Comparison of ENCODE assay signal across 8 cellular contexts in genomic region chr11:43943357-43943930, GRCh38. TPM values are rescaled to one million over a fixed set of nuclear protein-coding genes. Genes with fewer than 3 reads are reported as not detected.
A peak's percentile ranks its signal among the peaks of the same experiment; 100 is the strongest.
DNase-seq lines count a peak whose midpoint lies in the region; ATAC-seq, FAIRE-seq and TF ChIP-seq lines count a peak whose summit lies in the region.

No MANE protein-coding gene starts in this region.

- H3K4me3 ChIP-seq in keratinocyte (ENCODE audit: control insufficient read depth in 2 of 3, extremely low read depth in 1 of 3, insufficient read depth in 2 of 3, low read depth in 1 of 3, low read length in 3 of 3): peak overlapping the region in 2 of 3 experiments; percentile 62

- H3K9me3 Mint-ChIP-seq in activated CD4-positive, alpha-beta T cell treated with anti-CD3 and anti-CD28 coated beads, Interleukin-2, amount 10 ng/mL, durations not matched to agents 7 days and 5 days: no peaks in the 10 kb centered on the region
- no peaks in the 10 kb centered on the region for H3K9me3 Mint-ChIP-seq in activated naive CD8-positive, alpha-beta T cell treated with anti-CD3 and anti-CD28 coated beads for 36 hours

- H3K27me3 Mint-ChIP-seq in activated CD4-positive, alpha-beta T cell treated with anti-CD3 and anti-CD28 coated beads, Interleukin-2, amount 10 ng/mL, durations not matched to agents 7 days and 5 days: peaks cover 66% of the 10 kb centered on the region
- peaks cover 75% of the 10 kb centered on the region for H3K27me3 Mint-ChIP-seq in activated naive CD8-positive, alpha-beta T cell treated with anti-CD3 and anti-CD28 coated beads for 36 hours

- peak overlapping the region; percentile 81 for H3K4me3 Mint-ChIP-seq in activated CD4-positive, alpha-beta T cell treated with anti-CD3 and anti-CD28 coated beads, Interleukin-2, amount 10 ng/mL, durations not matched to agents 7 days and 5 days
- peak overlapping the region; percentile 84 for H3K4me3 Mint-ChIP-seq in activated naive CD8-positive, alpha-beta T cell treated with anti-CD3 and anti-CD28 coated beads for 36 hours

- peak overlapping the region; percentile 22 for H3K9ac ChIP-seq in keratinocyte (ENCODE audit: control insufficient read depth, extremely low read depth, insufficient read depth, low read length)

- H3K27ac ChIP-seq in keratinocyte (ENCODE audit: control insufficient read depth, insufficient read depth, low read length) (no peak overlapping the region), substantia nigra (ENCODE audit: low read depth, low read length, poor library complexity, severe bottlenecking) (peak overlapping the region; percentile 59)

- peak overlapping the region; percentile 73 for H3K27ac Mint-ChIP-seq in activated CD4-positive, alpha-beta T cell treated with anti-CD3 and anti-CD28 coated beads, Interleukin-2, amount 10 ng/mL, durations not matched to agents 7 days and 5 days
- H3K27ac Mint-ChIP-seq in activated naive CD8-positive, alpha-beta T cell treated with anti-CD3 and anti-CD28 coated beads for 36 hours: no peak overlapping the region

- peaks cover 2% of the 10 kb centered on the region for H3K36me3 Mint-ChIP-seq in activated CD4-positive, alpha-beta T cell treated with anti-CD3 and anti-CD28 coated beads, Interleukin-2, amount 10 ng/mL, durations not matched to agents 7 days and 5 days (ENCODE audit: low read depth)
- peaks cover 2% of the 10 kb centered on the region for H3K36me3 Mint-ChIP-seq in activated naive CD8-positive, alpha-beta T cell treated with anti-CD3 and anti-CD28 coated beads for 36 hours

- no peak for ATAC-seq in left lobe of liver

- H3K9me3 ChIP-seq in keratinocyte (ENCODE audit: control insufficient read depth, low read depth, low read length): no peaks in the 10 kb centered on the region

- TF ChIP-seq CTCF in keratinocyte (optimal IDR thresholded peaks at IDR 0.05 in 1 of 3, IDR thresholded peaks at IDR 0.05 in 1 of 3, conservative IDR thresholded peaks at IDR 0.05 in 1 of 3; ENCODE audit: extremely low read depth in 1 of 3, insufficient read depth in 2 of 3, low read length in 3 of 3): no peak
- no peak for TF ChIP-seq CTCF in GM20000 (IDR thresholded peaks at IDR 0.05; ENCODE audit: extremely low read depth, missing control alignments)

- CTCF ChIA-PET in activated CD4-positive, alpha-beta T cell treated with anti-CD3 and anti-CD28 coated beads, Interleukin-2, amount 10 ng/mL, durations not matched to agents 7 days and 5 days (lab: Charles Lee): interaction anchor here (1.0 to 2.2 kb wide), 2 partner anchors 21 to 26 kb away, joined by 4 to 5 read pairs; no protein-coding TSS in a partner anchor

- no peak for FAIRE-seq in keratinocyte (lab: Jason Lieb, UNC)

- POLR2A ChIA-PET in activated CD4-positive, alpha-beta T cell treated with anti-CD3 and anti-CD28 coated beads, Interleukin-2, amount 10 ng/mL, durations not matched to agents 7 days and 5 days (lab: Charles Lee): no interaction called here

- peaks cover 56% of the 10 kb centered on the region for H3K27me3 ChIP-seq in keratinocyte (ENCODE audit: control insufficient read depth, extremely low read depth, insufficient read depth, low read length)

- no peaks in the 10 kb centered on the region for H3K36me3 ChIP-seq in keratinocyte (ENCODE audit: control insufficient read depth in 2 of 2, extremely low read depth in 1 of 2, insufficient read depth in 2 of 2, low read length in 2 of 2)

- peaks cover 3% of the 10 kb centered on the region for H4K20me1 ChIP-seq in keratinocyte (ENCODE audit: control insufficient read depth, extremely low read depth, insufficient read depth, low read length)

- no peaks in the 10 kb centered on the region for H3K79me2 ChIP-seq in keratinocyte (ENCODE audit: control insufficient read depth, insufficient read depth, low read length)

- H2AFZ ChIP-seq in keratinocyte (ENCODE audit: control insufficient read depth, low read length): no peak overlapping the region

- H3K4me2 ChIP-seq in keratinocyte (ENCODE audit: control insufficient read depth, extremely low read depth, insufficient read depth, low read depth, low read length): peak overlapping the region; percentile 74

- H3K4me1 ChIP-seq in keratinocyte (ENCODE audit: control insufficient read depth, extremely low read depth, insufficient read depth, low read length): peaks cover 15% of the 10 kb centered on the region

- peaks cover 20% of the 10 kb centered on the region for H3K4me1 Mint-ChIP-seq in activated CD4-positive, alpha-beta T cell treated with anti-CD3 and anti-CD28 coated beads, Interleukin-2, amount 10 ng/mL, durations not matched to agents 7 days and 5 days
- H3K4me1 Mint-ChIP-seq in activated naive CD8-positive, alpha-beta T cell treated with anti-CD3 and anti-CD28 coated beads for 36 hours: peaks cover 14% of the 10 kb centered on the region

- dilution Hi-C loops in keratinocyte (cut with MboI; ENCODE audit: extremely low pct_ligation_motif_present, low sequenced_read_pairs): no loop called here

- DNase-seq in activated CD4-positive, alpha-beta T cell treated with anti-CD3 and anti-CD28 coated beads, Interleukin-2, amount 10 ng/mL, durations not matched to agents 7 days and 5 days: no peak
- DNase-seq in activated CD4-positive, alpha-beta T cell treated with anti-CD3 and anti-CD28 coated beads for 48 hours: no peak
- DNase-seq in activated naive CD8-positive, alpha-beta T cell treated with anti-CD3 and anti-CD28 coated beads for 36 hours: no peak
- DNase-seq in keratinocyte (ENCODE audit: low read depth, low spot score) (no peak), substantia nigra (lab: John Stamatoyannopoulos, UW) (peak in 4 of 49 donors; percentile 39 to 59 (median 51)), left lobe of liver (ENCODE audit: low spot score) (no peak), GM20000 (ENCODE audit: low spot score) (no peak), AML-193 (lab: John Stamatoyannopoulos, UW) (no peak)

- H3K9me1 ChIP-seq in keratinocyte (ENCODE audit: control insufficient read depth, extremely low read depth, insufficient read depth, low read length): no peaks in the 10 kb centered on the region

RNA-seq across cellular contexts. Expression of gene C11orf96, which starts 1.0 kb away (rescaled TPM):
- total RNA-seq in activated CD4-positive, alpha-beta T cell treated with anti-CD3 and anti-CD28 coated beads, Interleukin-2, amount 10 ng/mL, durations not matched to agents 7 days and 5 days: not detected
- total RNA-seq in activated naive CD8-positive, alpha-beta T cell treated with anti-CD3 and anti-CD28 coated beads for 36 hours: under 1 TPM; 0.34 to 0.56 TPM
- 0.22 to 0.30 TPM in 2 of 3 replicates, not detected in the other for polyA plus RNA-seq in keratinocyte
- 2.0 TPM for polyA plus RNA-seq in keratinocyte (2011; ENCODE audit: low read depth)
- 0.07 and 0.30 TPM in 2 replicates for polyA plus RNA-seq in keratinocyte (2011; cell fraction: cytosol; rRNA removed)
- 1.1 and 2.9 TPM in 2 replicates for polyA plus RNA-seq in keratinocyte (2011; cell fraction: nucleus; rRNA removed)
- polyA plus RNA-seq in keratinocyte (2012; ENCODE audit: low replicate concordance): 3.6 TPM in 1 of 2 replicates, not detected in the other
- polyA minus RNA-seq in keratinocyte: not detected in 3 replicates
- polyA minus RNA-seq in keratinocyte (2011; cell fraction: cytosol; rRNA and poly(A)+ RNA removed): not detected
- 0.53 and 0.62 TPM in 2 replicates for polyA minus RNA-seq in keratinocyte (2011; cell fraction: nucleus; rRNA and poly(A)+ RNA removed)
- 10.3 TPM for total RNA-seq in left lobe of liver
